13 cellular contexts compared by ENCODE assay signal in the genomic region with DNA sequence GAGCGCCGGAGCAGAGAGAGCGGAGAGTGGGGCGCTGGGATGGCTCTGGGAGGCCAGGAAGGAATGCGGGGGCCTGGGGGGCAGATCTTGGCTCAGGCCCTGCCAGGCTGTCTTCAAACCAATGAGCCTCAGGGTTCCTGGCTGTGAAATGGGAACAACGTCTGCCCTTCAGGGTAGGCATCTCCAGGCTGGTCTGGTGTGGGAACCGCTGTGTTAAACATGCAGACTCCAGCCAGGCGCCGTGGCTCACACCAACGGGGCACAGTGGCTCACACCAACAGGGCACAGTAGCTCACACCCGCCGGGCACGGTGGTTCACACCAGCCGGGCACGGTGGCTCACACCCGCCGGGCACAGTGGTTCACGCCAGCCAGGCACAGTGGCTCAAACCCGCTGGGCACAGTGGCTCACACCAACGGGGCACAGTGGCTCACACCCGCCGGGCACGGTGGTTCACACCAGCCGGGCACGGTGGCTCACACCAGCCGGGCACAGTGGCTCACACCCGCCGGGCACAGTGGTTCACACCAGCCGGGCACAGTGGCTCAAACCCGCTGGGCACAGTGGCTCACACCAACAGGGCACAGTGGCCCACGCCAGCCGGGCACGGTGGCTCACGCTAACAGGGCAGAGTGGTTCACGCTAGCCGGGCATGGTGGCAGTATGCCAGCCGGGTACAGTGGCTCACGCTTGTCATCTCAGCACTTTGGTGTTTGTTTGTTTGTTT. TPM values are rescaled to one million over a fixed set of nuclear protein-coding genes. Genes with fewer than 3 reads are reported as not detected.
A peak's percentile ranks its signal among the peaks of the same experiment; 100 is the strongest.
DNase-seq lines count a peak whose midpoint lies in the region; ATAC-seq and TF ChIP-seq lines count a peak whose summit lies in the region.
"Had no signal": no experiment of that assay in that cellular context is flagged by ENCODE, and none has a peak within 500 bp of the region (broad histone marks: within the 10 kb centered on the region; RNA-seq: fewer than 3 reads in every experiment).

No MANE protein-coding gene starts in this region.

- POLR2A ChIA-PET in A673 (lab: Charles Lee; ENCODE audit: low non-redundant PET) = no interaction called here

- no TSS peak for BruUV-seq in A673 (replicated peaks; lab: Mats Ljungman, UMichigan)

- H3K36me3 Mint-ChIP-seq in osteocyte (ENCODE audit: unreplicated experiment) = no peaks in the 10 kb centered on the region
- H3K36me3 Mint-ChIP-seq: CD8-positive, alpha-beta T cell had no signal

- no peaks in the 10 kb centered on the region for H3K4me1 Mint-ChIP-seq in osteocyte (ENCODE audit: unreplicated experiment)
- H3K4me1 Mint-ChIP-seq: nephron had no signal

- intact Hi-C loops in A673 (cut with micrococcal nuclease; ENCODE audit: unreplicated experiment) = no loop called here

- H3K27me3 Mint-ChIP-seq in osteocyte (ENCODE audit: unreplicated experiment) = peaks cover 2% of the 10 kb centered on the region

- no peaks in the 10 kb centered on the region for H3K27me3 ChIP-seq in A673 (replicated peaks; ENCODE audit: insufficient read depth, low read depth, low read length, poor library complexity)
- H3K27me3 ChIP-seq in muscle layer of colon (ENCODE audit: control insufficient read depth in 1 of 2, insufficient read depth in 2 of 2, low read length in 2 of 2) = peaks cover 0 to 26% of the 10 kb centered on the region in 2 donors
- H3K27me3 ChIP-seq in gastroesophageal sphincter = peaks cover 42% of the 10 kb centered on the region

- H3K4me3 Mint-ChIP-seq in osteocyte (ENCODE audit: unreplicated experiment) = no peak overlapping the region
- H3K4me3 Mint-ChIP-seq: nephron had no signal

- H3K4me1 ChIP-seq in A673 (ENCODE audit: insufficient read depth, low read length, poor library complexity, severe bottlenecking) = peaks cover 7% of the 10 kb centered on the region
- H3K4me1 ChIP-seq in muscle layer of colon (ENCODE audit: insufficient read depth, low read length) = peaks cover 10% of the 10 kb centered on the region
- H3K4me1 ChIP-seq in gastroesophageal sphincter = peaks cover 0 to 15% (median 8%) of the 10 kb centered on the region in 3 donors
- H3K4me1 ChIP-seq: uterus had no signal

- no peak for ATAC-seq in gastroesophageal sphincter
- ATAC-seq in GM21367 (IDR thresholded peaks at IDR 0.05; ENCODE audit: unreplicated experiment) = no peak

- no peaks in the 10 kb centered on the region for H3K36me3 ChIP-seq in A673 (ENCODE audit: insufficient read depth, low read length, poor library complexity, severe bottlenecking)
- no peaks in the 10 kb centered on the region for H3K36me3 ChIP-seq in muscle layer of colon (ENCODE audit: insufficient read depth, low read length)
- no peaks in the 10 kb centered on the region for H3K36me3 ChIP-seq in gastroesophageal sphincter
- H3K36me3 ChIP-seq: uterus had no signal

- H3K9me3 Mint-ChIP-seq in osteocyte (ENCODE audit: unreplicated experiment) = no peaks in the 10 kb centered on the region
- H3K9me3 Mint-ChIP-seq: CD8-positive, alpha-beta T cell; nephron had no signal

- peak overlapping the region; percentile 39 for H3K4me3 ChIP-seq in A673 (ENCODE audit: low read depth, low read length, poor library complexity, severe bottlenecking)
- peak overlapping the region; percentile 34 for H3K4me3 ChIP-seq in HFF-Myc (replicated peaks; ENCODE audit: low read depth, low read length)
- peak overlapping the region; percentile 60 for H3K4me3 ChIP-seq in coronary artery
- peak overlapping the region in 1 of 2 donors; percentile 47 for H3K4me3 ChIP-seq in muscle layer of colon (ENCODE audit: low read depth in 1 of 2, low read length in 2 of 2)
- H3K4me3 ChIP-seq in gastroesophageal sphincter = peak overlapping the region in 1 of 2 donors; percentile 48

- TF ChIP-seq EP300 in gastroesophageal sphincter (IDR thresholded peaks at IDR 0.05) = no peak

- no peak overlapping the region for H3K27ac Mint-ChIP-seq in osteocyte (ENCODE audit: unreplicated experiment)
- H3K27ac Mint-ChIP-seq: CD8-positive, alpha-beta T cell; nephron had no signal

- H3K27ac ChIP-seq in A673 (ENCODE audit: low read depth, low read length, poor library complexity, severe bottlenecking) = no peak overlapping the region
- H3K27ac ChIP-seq in coronary artery = no peak overlapping the region
- peak overlapping the region; percentile 16 for H3K27ac ChIP-seq in muscle layer of colon (ENCODE audit: low read depth, low read length)
- H3K27ac ChIP-seq in gastroesophageal sphincter = peak overlapping the region in 1 of 4 donors; percentile 73
- H3K27ac ChIP-seq: uterus had no signal

- CTCF ChIA-PET in A673 (lab: Charles Lee) = no interaction called here

- DNase-seq in A673 (ENCODE audit: low spot score) (no peak), HFF-Myc (ENCODE audit: extremely low read depth, low read depth) (no peak), coronary artery (ENCODE audit: low spot score) (no peak), iPS-NIHi11 (ENCODE audit: low spot score) (no peak), osteocyte (ENCODE audit: extremely low spot score, unreplicated experiment) (no peak)
- DNase-seq: T-helper 9 cell had no signal

- TF ChIP-seq POLR2A in gastroesophageal sphincter (IDR thresholded peaks at IDR 0.05) = no peak

- no peak for TF ChIP-seq CTCF in A673 (conservative IDR thresholded peaks at IDR 0.05; ENCODE audit: low read depth, low read length)
- TF ChIP-seq CTCF in HFF-Myc (IDR thresholded peaks at IDR 0.05; ENCODE audit: low read depth, low read length, missing control alignments) = no peak
- TF ChIP-seq CTCF in coronary artery (IDR thresholded peaks at IDR 0.05) = no peak
- no peak for TF ChIP-seq CTCF in gastroesophageal sphincter (IDR thresholded peaks at IDR 0.05)
- no peak for TF ChIP-seq CTCF in osteocyte (IDR thresholded peaks at IDR 0.05)

- no peaks in the 10 kb centered on the region for H3K9me3 ChIP-seq in A673 (ENCODE audit: low read depth, low read length, poor library complexity, severe bottlenecking)
- H3K9me3 ChIP-seq in muscle layer of colon (ENCODE audit: low read length) = no peaks in the 10 kb centered on the region
- H3K9me3 ChIP-seq in gastroesophageal sphincter = no peaks in the 10 kb centered on the region
- H3K9me3 ChIP-seq: uterus had no signal

- H3K9ac ChIP-seq in muscle layer of colon (ENCODE audit: low read length) = no peak overlapping the region

- WGBS in gastroesophageal sphincter (ENCODE audit: low coverage in 1 of 2), 2 donors = 24% methylated on average over 3 of the region's 38 CpGs; no CpG with 5 or more reads in 1 of the 2 donors

RNA-seq across cellular contexts. Expression of a gene that starts 40.1 kb away (rescaled TPM):
- total RNA-seq in A673 (2021) = 0.64 and 0.68 TPM in 2 replicates
- not detected for total RNA-seq in gastroesophageal sphincter
- 3.8 and 4.2 TPM in 2 replicates for total RNA-seq in osteocyte
- total RNA-seq: CD8-positive, alpha-beta T cell; OCI-LY7 had no signal

RNA-seq across cellular contexts. Expression of a gene that starts 50.4 kb away (rescaled TPM):
- total RNA-seq in A673 (2021) (69.4 and 88.6 TPM in 2 replicates), gastroesophageal sphincter (10 to 100 TPM; 14.2 to 42.2 (median 21.8) TPM), osteocyte (35.3 and 35.8 TPM in 2 replicates)

RNA-seq across cellular contexts. Expression of a gene that starts 56.6 kb away (rescaled TPM):
- total RNA-seq in A673 (2021) (287 and 386 TPM in 2 replicates), gastroesophageal sphincter (100 to 1,000 TPM; 350 to 708 (median 559) TPM), osteocyte (401 and 408 TPM in 2 replicates)

RNA-seq across cellular contexts. Expression of a gene that starts 58.0 kb away (rescaled TPM):
- total RNA-seq in A673 (2021) (101 and 111 TPM in 2 replicates), gastroesophageal sphincter (100 to 1,000 TPM in 1 of 4 donors, 10 to 100 TPM in 3; 77.7 to 106 (median 86.1) TPM), osteocyte (71.7 and 74.4 TPM in 2 replicates)
